14 cellular contexts compared by ENCODE assay signal in the genomic region with DNA sequence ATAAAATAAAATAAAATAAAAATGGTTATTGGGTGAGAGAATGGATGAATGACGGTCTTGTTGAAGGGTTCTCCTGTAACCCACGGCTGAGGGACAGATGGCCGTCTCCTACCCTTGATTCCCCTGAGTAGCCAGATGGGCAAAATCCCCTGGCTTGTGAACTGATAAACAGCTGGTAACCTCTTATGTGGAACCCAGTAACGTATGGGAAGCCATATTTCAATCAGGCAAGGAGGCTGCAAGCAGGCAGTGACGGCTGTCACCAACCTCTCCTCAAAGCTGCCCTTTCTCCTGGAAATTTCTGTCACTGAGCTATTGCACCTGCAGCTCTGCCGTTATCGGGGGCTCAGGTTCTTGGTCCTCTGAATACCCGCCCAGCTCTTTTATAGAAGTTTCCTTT.
A peak's percentile ranks its signal among the peaks of the same experiment; 100 is the strongest.
DNase-seq lines count a peak whose midpoint lies in the region; ATAC-seq and TF ChIP-seq lines count a peak whose summit lies in the region.
"Had no signal": no experiment of that assay in that cellular context is flagged by ENCODE, and none has a peak within 500 bp of the region (broad histone marks: within the 10 kb centered on the region; RNA-seq: fewer than 3 reads in every experiment).

No MANE protein-coding gene starts in this region.

- H3K27ac ChIP-seq in WERI-Rb-1, result peak overlapping the region; percentile 71

- TF ChIP-seq CTCF in WERI-Rb-1 (IDR thresholded peaks at IDR 0.05; ENCODE audit: low read depth, low read length) (no peak), mucosa of descending colon (IDR thresholded peaks at IDR 0.05) (no peak)

- H3K9me3 ChIP-seq in WERI-Rb-1 (ENCODE audit: severe bottlenecking) (peaks cover 4% of the 10 kb centered on the region), mucosa of descending colon (no peaks in the 10 kb centered on the region)

- DNase-seq in NCI-H1694 (lab: John Stamatoyannopoulos, UW), result peak; percentile 92
- peak; percentile 95 to 98 for DNase-seq in NCI-H524 (lab: John Stamatoyannopoulos, UW)
- DNase-seq in WERI-Rb-1, result peak; percentile 86
- no peak for DNase-seq in GF-D8 (lab: John Stamatoyannopoulos, UW)
- no peak for DNase-seq in mucosa of descending colon
- DNase-seq: C1 segment of cervical spinal cord; Calu3; CD4-positive, alpha-beta T cell; DMS53; H7 had no signal

- intact Hi-C loops in mucosa of descending colon (cut with DNase I, micrococcal nuclease), result no loop called here

- ATAC-seq in mucosa of descending colon (no peak), HG03432 (IDR thresholded peaks at IDR 0.05; ENCODE audit: unreplicated experiment) (no peak), GM21717 (IDR thresholded peaks at IDR 0.05; ENCODE audit: unreplicated experiment) (no peak)
- ATAC-seq: GM23338, HepG2 had no signal

- H3K4me3 ChIP-seq in WERI-Rb-1 (ENCODE audit: low read depth, low read length), result 0 out of 2 replicates have a peak overlapping the region, but pooled peaks have one; percentile 0
- no peak overlapping the region for H3K4me3 ChIP-seq in mucosa of descending colon
- H3K4me3 ChIP-seq: GM23338 had no signal

- H3K36me3 ChIP-seq in WERI-Rb-1 (no peaks in the 10 kb centered on the region), mucosa of descending colon (ENCODE audit: low read depth) (no peaks in the 10 kb centered on the region)

- H3K4me1 ChIP-seq in mucosa of descending colon (ENCODE audit: low read depth), result no peaks in the 10 kb centered on the region

- no peaks in the 10 kb centered on the region for H3K27me3 ChIP-seq in WERI-Rb-1 (ENCODE audit: insufficient read depth, low read depth, severe bottlenecking)

Comparison
In these comparisons a context has a peak if more than half of its experiments do, and no peak if none do; other contexts are left out.
1. DNase-seq: peak in NCI-H1694 (single experiment), NCI-H524 (2 of 2) and WERI-Rb-1 (single experiment); none in GF-D8 (single experiment) and mucosa of descending colon (0 of 3).